Comparison of ENCODE assay signal across 8 cellular contexts in the genomic region with DNA sequence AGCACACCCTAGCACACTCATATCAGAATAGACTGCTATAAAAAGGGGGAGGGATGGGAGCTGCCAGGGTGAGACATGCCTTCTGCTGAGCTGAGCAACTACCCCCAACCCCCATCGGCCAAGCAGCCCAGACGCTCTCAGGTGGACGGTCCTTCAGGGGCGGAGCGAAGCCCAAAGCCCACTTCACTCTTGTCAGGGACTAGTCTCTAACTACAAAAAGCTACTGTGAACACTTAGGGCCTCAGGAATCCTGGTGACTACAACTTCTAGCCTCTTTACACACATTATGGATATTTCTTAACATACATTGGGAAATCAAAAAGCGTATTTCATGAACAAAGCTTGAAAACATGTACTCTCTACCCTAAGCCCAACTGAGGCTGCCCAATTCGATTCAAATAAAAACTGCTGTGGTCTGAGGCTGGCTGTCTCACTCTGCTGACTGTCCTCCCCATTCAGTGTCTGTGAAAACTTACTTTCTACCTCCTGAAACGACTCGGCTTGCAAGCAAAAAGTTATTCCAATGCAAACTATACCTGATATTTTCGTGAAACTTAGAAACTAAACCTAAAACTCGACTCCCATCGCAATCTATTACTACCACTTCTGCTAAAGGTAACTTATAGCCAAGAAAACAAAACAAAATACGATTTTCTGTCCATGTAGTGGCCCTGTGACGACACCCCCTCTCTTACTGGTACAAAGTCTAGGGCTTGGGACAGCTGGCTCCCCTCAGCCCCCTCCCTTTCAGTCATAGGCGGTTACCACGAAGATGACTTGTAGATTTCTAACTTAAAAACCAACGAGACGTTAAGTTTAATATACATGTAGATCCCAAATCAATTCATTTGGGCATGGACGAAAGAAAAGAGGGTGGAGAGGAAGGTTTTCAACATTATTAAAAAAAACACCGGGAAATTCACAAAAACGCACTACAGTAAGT. TPM values are rescaled to one million over a fixed set of nuclear protein-coding genes. Genes with fewer than 3 reads are reported as not detected.
DNase-seq lines count a peak whose midpoint lies in the region; ATAC-seq and TF ChIP-seq lines count a peak whose summit lies in the region.

No MANE protein-coding gene starts in this region.

- no peaks in the 10 kb centered on the region for H3K9me3 ChIP-seq in muscle layer of colon (ENCODE audit: low read length)

- peaks cover 14% of the 10 kb centered on the region for H3K4me1 Mint-ChIP-seq in endothelial cell (ENCODE audit: unreplicated experiment)

- peak overlapping the region; percentile 93 for H3K27ac Mint-ChIP-seq in endothelial cell (ENCODE audit: unreplicated experiment)

- peak overlapping the region; percentile 72 to 78 for H3K4me3 ChIP-seq in muscle layer of colon (ENCODE audit: low read depth in 1 of 2, low read length in 2 of 2)

- H3K9me3 Mint-ChIP-seq in endothelial cell (ENCODE audit: unreplicated experiment): no peaks in the 10 kb centered on the region

- ATAC-seq in HG03469 (IDR thresholded peaks at IDR 0.05; ENCODE audit: unreplicated experiment) (no peak), HG02759 (IDR thresholded peaks at IDR 0.05; ENCODE audit: unreplicated experiment) (no peak)

- H3K9ac ChIP-seq in muscle layer of colon (ENCODE audit: low read length): peak overlapping the region; percentile 90

- H3K27me3 Mint-ChIP-seq in endothelial cell (ENCODE audit: unreplicated experiment): peaks cover 7% of the 10 kb centered on the region

- no peak for TF ChIP-seq CTCF in endothelial cell (IDR thresholded peaks at IDR 0.05; ENCODE audit: unreplicated experiment)

- in situ Hi-C loops in Caki2 (cut with HindIII; ENCODE audit: low pct_unique_long_range_greater_than_20kb, low sequenced_read_pairs): no loop called here

- H3K27ac ChIP-seq in muscle layer of colon (ENCODE audit: low read depth, low read length): peak overlapping the region; percentile 96

- no peaks in the 10 kb centered on the region for H3K27me3 ChIP-seq in muscle layer of colon (ENCODE audit: control insufficient read depth in 1 of 2, insufficient read depth in 2 of 2, low read length in 2 of 2)

- no peaks in the 10 kb centered on the region for H3K36me3 ChIP-seq in muscle layer of colon (ENCODE audit: insufficient read depth, low read length)

- H3K4me3 Mint-ChIP-seq in endothelial cell (ENCODE audit: unreplicated experiment): peak overlapping the region; percentile 98

- no peaks in the 10 kb centered on the region for H3K36me3 Mint-ChIP-seq in endothelial cell (ENCODE audit: low read depth, unreplicated experiment)

- DNase-seq in Caki2 (ENCODE audit: low read depth) (peak; percentile 35), HuH-7.5 (ENCODE audit: low spot score) (peak; percentile 44), SW480 (ENCODE audit: low spot score) (peak; percentile 69), endothelial cell (ENCODE audit: low spot score) (no peak), NCI-H446 treated with DMSO at 0.1 percent for 48 hours (lab: John Stamatoyannopoulos, UW) (no peak)

- H3K4me1 ChIP-seq in muscle layer of colon (ENCODE audit: insufficient read depth, low read length): peaks cover 34% of the 10 kb centered on the region

RNA-seq across cellular contexts. Expression of a gene that starts 1.2 kb away (rescaled TPM):
- total RNA-seq in Caki2 (2014; rRNA removed; shearing (Covaris generic); ENCODE audit: low replicate concordance): 3.4 and 3.5 TPM in 2 replicates
- total RNA-seq in endothelial cell (ENCODE audit: unreplicated experiment): 9.8 TPM

Comparison
In these comparisons a context has a peak if more than half of its experiments do, and no peak if none do; other contexts are left out.
1. DNase-seq: peak in Caki2 (single experiment), HuH-7.5 (single experiment) and SW480 (single experiment); none in endothelial cell (single experiment) and NCI-H446 treated with DMSO at 0.1 percent for 48 hours (single experiment).